Comparison of ENCODE assay signal across 3 cellular contexts in the genomic region with DNA sequence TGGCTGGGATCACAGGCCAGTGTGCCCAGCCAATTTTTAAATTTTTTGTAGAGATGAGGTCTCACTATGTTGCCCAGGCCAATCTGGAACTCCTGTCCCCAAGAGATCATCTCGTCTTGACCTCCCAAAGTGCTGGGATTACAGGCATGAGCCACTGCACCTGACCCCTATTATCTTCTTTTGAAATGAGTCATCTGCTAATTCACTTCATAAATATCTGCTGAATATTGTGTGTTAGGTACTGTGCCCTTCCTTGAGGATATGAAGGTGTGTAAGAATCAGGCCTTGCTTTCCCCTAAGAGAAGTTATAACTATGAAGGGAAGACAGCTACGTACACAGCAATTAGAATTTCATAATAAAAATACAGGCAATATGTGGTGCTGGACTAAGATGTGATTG.
TF ChIP-seq lines count a peak whose summit lies in the region.

No MANE protein-coding gene starts in this region.

TF ChIP-seq in HCT116, 20 proteins besides CTCF, POLR2A, EP300 and RAD21:
- TF ChIP-seq FOSL1 (IDR thresholded peaks at IDR 0.05; ENCODE audit: low read depth) (peak; percentile 28; the same call in 1 of the 2 replicates), CBX3 (IDR thresholded peaks at IDR 0.05; ENCODE audit: low read depth) (no peak), YY1 (IDR thresholded peaks at IDR 0.05; ENCODE audit: extremely low read depth, insufficient replicate concordance, low read depth, low read length) (no peak)

TF ChIP-seq in HepG2, 621 proteins besides CTCF, POLR2A, EP300 and RAD21:
- TF ChIP-seq PRPF4 (IDR thresholded peaks at IDR 0.05; ENCODE audit: low read depth, low read length, poor library complexity, severe bottlenecking) (no peak), SYNCRIP (IDR thresholded peaks at IDR 0.05; ENCODE audit: insufficient read depth, low read depth, low read length) (no peak), ZBTB1 (CRISPR knock-in tag; IDR thresholded peaks at IDR 0.05; ENCODE audit: borderline replicate concordance) (no peak), ZZZ3 (CRISPR knock-in tag; IDR thresholded peaks at IDR 0.05; ENCODE audit: borderline replicate concordance) (no peak)
- TF ChIP-seq, protein P1, sequence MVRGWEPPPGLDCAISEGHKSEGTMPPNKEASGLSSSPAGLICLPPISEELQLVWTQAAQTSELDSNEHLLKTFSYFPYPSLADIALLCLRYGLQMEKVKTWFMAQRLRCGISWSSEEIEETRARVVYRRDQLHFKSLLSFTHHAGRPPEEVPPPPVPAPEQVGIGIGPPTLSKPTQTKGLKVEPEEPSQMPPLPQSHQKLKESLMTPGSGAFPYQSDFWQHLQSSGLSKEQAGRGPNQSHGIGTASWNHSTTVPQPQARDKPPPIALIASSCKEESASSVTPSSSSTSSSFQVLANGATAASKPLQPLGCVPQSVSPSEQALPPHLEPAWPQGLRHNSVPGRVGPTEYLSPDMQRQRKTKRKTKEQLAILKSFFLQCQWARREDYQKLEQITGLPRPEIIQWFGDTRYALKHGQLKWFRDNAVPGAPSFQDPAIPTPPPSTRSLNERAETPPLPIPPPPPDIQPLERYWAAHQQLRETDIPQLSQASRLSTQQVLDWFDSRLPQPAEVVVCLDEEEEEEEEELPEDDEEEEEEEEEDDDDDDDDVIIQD (CRISPR knock-in tag; IDR thresholded peaks at IDR 0.05; ENCODE audit: low read depth): 0 out of 2 replicates have a peak, but pooled peaks have one; percentile 21

TF ChIP-seq in GM23338, 12 proteins besides CTCF, POLR2A, EP300 and RAD21:
- TF ChIP-seq, protein P2, sequence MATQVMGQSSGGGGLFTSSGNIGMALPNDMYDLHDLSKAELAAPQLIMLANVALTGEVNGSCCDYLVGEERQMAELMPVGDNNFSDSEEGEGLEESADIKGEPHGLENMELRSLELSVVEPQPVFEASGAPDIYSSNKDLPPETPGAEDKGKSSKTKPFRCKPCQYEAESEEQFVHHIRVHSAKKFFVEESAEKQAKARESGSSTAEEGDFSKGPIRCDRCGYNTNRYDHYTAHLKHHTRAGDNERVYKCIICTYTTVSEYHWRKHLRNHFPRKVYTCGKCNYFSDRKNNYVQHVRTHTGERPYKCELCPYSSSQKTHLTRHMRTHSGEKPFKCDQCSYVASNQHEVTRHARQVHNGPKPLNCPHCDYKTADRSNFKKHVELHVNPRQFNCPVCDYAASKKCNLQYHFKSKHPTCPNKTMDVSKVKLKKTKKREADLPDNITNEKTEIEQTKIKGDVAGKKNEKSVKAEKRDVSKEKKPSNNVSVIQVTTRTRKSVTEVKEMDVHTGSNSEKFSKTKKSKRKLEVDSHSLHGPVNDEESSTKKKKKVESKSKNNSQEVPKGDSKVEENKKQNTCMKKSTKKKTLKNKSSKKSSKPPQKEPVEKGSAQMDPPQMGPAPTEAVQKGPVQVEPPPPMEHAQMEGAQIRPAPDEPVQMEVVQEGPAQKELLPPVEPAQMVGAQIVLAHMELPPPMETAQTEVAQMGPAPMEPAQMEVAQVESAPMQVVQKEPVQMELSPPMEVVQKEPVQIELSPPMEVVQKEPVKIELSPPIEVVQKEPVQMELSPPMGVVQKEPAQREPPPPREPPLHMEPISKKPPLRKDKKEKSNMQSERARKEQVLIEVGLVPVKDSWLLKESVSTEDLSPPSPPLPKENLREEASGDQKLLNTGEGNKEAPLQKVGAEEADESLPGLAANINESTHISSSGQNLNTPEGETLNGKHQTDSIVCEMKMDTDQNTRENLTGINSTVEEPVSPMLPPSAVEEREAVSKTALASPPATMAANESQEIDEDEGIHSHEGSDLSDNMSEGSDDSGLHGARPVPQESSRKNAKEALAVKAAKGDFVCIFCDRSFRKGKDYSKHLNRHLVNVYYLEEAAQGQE (IDR thresholded peaks at IDR 0.05; ENCODE audit: unreplicated experiment): no peak
- TF ChIP-seq STAT1 (IDR thresholded peaks at IDR 0.05; ENCODE audit: unreplicated experiment): no peak
- TF ChIP-seq ZNF114 (CRISPR knock-in tag; IDR thresholded peaks at IDR 0.05): no peak
- no peak for TF ChIP-seq ZNF331 (CRISPR knock-in tag; IDR thresholded peaks at IDR 0.05; ENCODE audit: low read depth)
- TF ChIP-seq NANOG (IDR thresholded peaks at IDR 0.05; ENCODE audit: borderline replicate concordance): no peak
- no peak for TF ChIP-seq JUNB (IDR thresholded peaks at IDR 0.05; ENCODE audit: unreplicated experiment)
- no peak for TF ChIP-seq EZH2 (IDR thresholded peaks at IDR 0.05; ENCODE audit: low read depth, unreplicated experiment)
- no peak for TF ChIP-seq EZH2phosphoT487 (IDR thresholded peaks at IDR 0.05; ENCODE audit: unreplicated experiment)
TF ChIP-seq in GM23338: peak in this region for 0.
